ENCODE assay signal across 8 cellular contexts in genomic region chr10:95289921-95290421, GRCh38. TPM values are rescaled to one million over a fixed set of nuclear protein-coding genes. Genes with fewer than 3 reads are reported as not detected.
DNase-seq lines count a peak whose midpoint lies in the region; ATAC-seq and TF ChIP-seq lines count a peak whose summit lies in the region.

No MANE protein-coding gene starts in this region.

- H3K27ac Mint-ChIP-seq in CD4-positive, alpha-beta T cell = no peak overlapping the region
- H3K27ac Mint-ChIP-seq in endothelial cell (ENCODE audit: unreplicated experiment) = peak overlapping the region; percentile 59

- H3K23ac ChIP-seq in neuronal stem cell (ENCODE audit: low read depth, low read length, poor library complexity) = no peak overlapping the region

- H3K9me3 Mint-ChIP-seq in CD4-positive, alpha-beta T cell = no peaks in the 10 kb centered on the region
- H3K9me3 Mint-ChIP-seq in endothelial cell (ENCODE audit: unreplicated experiment) = no peaks in the 10 kb centered on the region

- no CpG with 5 or more reads among the region's 14 CpGs for WGBS in neuronal stem cell (ENCODE audit: extremely low coverage in 2 of 2, insufficient read length in 2 of 2, insufficient replicate concordance in 1 of 2), 2 donors

- H3K9me3 ChIP-seq in CD4-positive, alpha-beta T cell (ENCODE audit: control insufficient read depth, low read length) = no peaks in the 10 kb centered on the region
- no peaks in the 10 kb centered on the region for H3K9me3 ChIP-seq in neuronal stem cell (replicated peaks in 1 of 2; ENCODE audit: control insufficient read depth in 2 of 2, insufficient read depth in 1 of 2, low read depth in 1 of 2, low read length in 2 of 2)

- no peak overlapping the region for H2BK120ac ChIP-seq in neuronal stem cell (ENCODE audit: low read depth, low read length)

- H3K9ac ChIP-seq in neuronal stem cell (ENCODE audit: low read depth, low read length, poor library complexity) = peak overlapping the region; percentile 64

- H3K36me3 ChIP-seq in neuronal stem cell (replicated peaks in 1 of 2; ENCODE audit: control insufficient read depth in 2 of 2, insufficient read depth in 2 of 2, low read length in 2 of 2) = no peaks in the 10 kb centered on the region

- TF ChIP-seq CTCF in CD4-positive, alpha-beta T cell (IDR thresholded peaks at IDR 0.05) = no peak
- no peak for TF ChIP-seq CTCF in endothelial cell (IDR thresholded peaks at IDR 0.05; ENCODE audit: unreplicated experiment)

- intact Hi-C loops in CD4-positive, alpha-beta T cell (cut with DNase I, micrococcal nuclease) = no loop called here

- peaks cover 34% of the 10 kb centered on the region for H3K27me3 ChIP-seq in CD4-positive, alpha-beta T cell (ENCODE audit: control insufficient read depth, insufficient read depth, low read length)
- H3K27me3 ChIP-seq in neuronal stem cell (ENCODE audit: control insufficient read depth in 3 of 3, insufficient read depth in 3 of 3, low read depth in 1 of 3, low read length in 3 of 3) = peaks cover 2 to 84% (median 25%) of the 10 kb centered on the region in 3 experiments

- no peak overlapping the region for H2BK15ac ChIP-seq in neuronal stem cell (ENCODE audit: low read length)

- H3K4me1 Mint-ChIP-seq in CD4-positive, alpha-beta T cell (ENCODE audit: low read depth) = peaks cover 17% of the 10 kb centered on the region
- H3K4me1 Mint-ChIP-seq in endothelial cell (ENCODE audit: unreplicated experiment) = peaks cover 32% of the 10 kb centered on the region

- no peak overlapping the region for H2AK5ac ChIP-seq in neuronal stem cell (ENCODE audit: low read depth, low read length)

- peak overlapping the region; percentile 47 to 91 for H3K4me3 ChIP-seq in neuronal stem cell (ENCODE audit: low read length in 2 of 2)

- no peak for ATAC-seq in CD4-positive, alpha-beta T cell (ENCODE audit: poor library complexity)
- ATAC-seq in HG02610 (IDR thresholded peaks at IDR 0.05; ENCODE audit: unreplicated experiment) (no peak), GM18873 (IDR thresholded peaks at IDR 0.05; ENCODE audit: low FRiP score, unreplicated experiment) (no peak)

- H3K4me2 ChIP-seq in neuronal stem cell (ENCODE audit: insufficient read depth, low read length, poor library complexity, severe bottlenecking) = peak overlapping the region; percentile 80

- H3K36me3 Mint-ChIP-seq in CD4-positive, alpha-beta T cell (ENCODE audit: low read depth) = no peaks in the 10 kb centered on the region
- H3K36me3 Mint-ChIP-seq in endothelial cell (ENCODE audit: low read depth, unreplicated experiment) = peaks cover 7% of the 10 kb centered on the region

- peaks cover 0 to 8% of the 10 kb centered on the region in 2 donors for H3K4me1 ChIP-seq in neuronal stem cell (ENCODE audit: control insufficient read depth in 2 of 2, insufficient read depth in 1 of 2, low read depth in 1 of 2, low read length in 2 of 2)

- peak overlapping the region; percentile 44 for H3K18ac ChIP-seq in neuronal stem cell (ENCODE audit: low read length)

- H4K8ac ChIP-seq in neuronal stem cell (ENCODE audit: low read depth, low read length) = no peak overlapping the region

- no peak overlapping the region for H2BK12ac ChIP-seq in neuronal stem cell (ENCODE audit: low read length)

- CTCF ChIA-PET in CD4-positive, alpha-beta T cell (lab: Charles Lee) = no interaction called here

- H3K27me3 Mint-ChIP-seq in CD4-positive, alpha-beta T cell = peaks cover 65% of the 10 kb centered on the region
- H3K27me3 Mint-ChIP-seq in endothelial cell (ENCODE audit: unreplicated experiment) = peaks cover 18% of the 10 kb centered on the region

- no peak overlapping the region for H3K14ac ChIP-seq in neuronal stem cell (ENCODE audit: low read length)

- peak overlapping the region; percentile 94 for H2AFZ ChIP-seq in neuronal stem cell (ENCODE audit: low read length)

- H3K4me3 Mint-ChIP-seq in CD4-positive, alpha-beta T cell = peak overlapping the region; percentile 39
- peak overlapping the region; percentile 94 for H3K4me3 Mint-ChIP-seq in endothelial cell (ENCODE audit: unreplicated experiment)

- no peak for DNase-seq in CD4-positive, alpha-beta T cell
- DNase-seq in NCI-H69 (lab: John Stamatoyannopoulos, UW) (peak; percentile 38), endothelial cell (ENCODE audit: low spot score) (no peak), neuronal stem cell (ENCODE audit: low spot score) (no peak), superior temporal gyrus (ENCODE audit: extremely low spot score) (no peak)
- no peak for DNase-seq in activated CD4-positive, alpha-beta T cell treated with anti-CD3 and anti-CD28 coated beads, Interleukin-2, amount 50 U/mL, for 4 hours

- no peak overlapping the region for H2BK5ac ChIP-seq in neuronal stem cell (ENCODE audit: low read length)

- no peaks in the 10 kb centered on the region for H3K79me1 ChIP-seq in neuronal stem cell (ENCODE audit: low read depth, low read length)

- H3K4ac ChIP-seq in neuronal stem cell (ENCODE audit: low read length) = no peak overlapping the region

- no peak overlapping the region for H4K91ac ChIP-seq in neuronal stem cell (ENCODE audit: low read depth, low read length, poor library complexity)

- no peak overlapping the region for H3K27ac ChIP-seq in CD4-positive, alpha-beta T cell (ENCODE audit: low read depth, low read length)
- H3K27ac ChIP-seq in neuronal stem cell (replicated peaks; ENCODE audit: low read length) = no peak overlapping the region

- POLR2A ChIA-PET in CD4-positive, alpha-beta T cell (lab: Charles Lee) = no interaction called here

RNA-seq across cellular contexts. Expression of gene PDLIM1, which starts 0.8 kb away (rescaled TPM):
- total RNA-seq in CD4-positive, alpha-beta T cell = under 1 TPM; 0.41 to 0.75 TPM
- 125 TPM for total RNA-seq in endothelial cell (ENCODE audit: unreplicated experiment)
- polyA plus RNA-seq in neuronal stem cell (2013, experiment 1 of 2) = 24.2 TPM
- polyA plus RNA-seq in neuronal stem cell (2013, experiment 2 of 2) = 22.2 TPM

Comparison
In these comparisons a context has a peak if more than half of its experiments do, and no peak if none do; other contexts are left out.
1. RNA of gene PDLIM1, which starts 0.8 kb away (total RNA-seq): 125 TPM in endothelial cell (single experiment); 0.41 to 0.75 TPM in CD4-positive, alpha-beta T cell; every median in the first group is over 10 times any median in the second.